ENCODE assay signal across 28 cellular contexts in genomic region chr6:34984416-34984815, GRCh38.
"Had no signal": no experiment of that assay in that cellular context is flagged by ENCODE, and none has a peak within 500 bp of the region (broad histone marks: within the 10 kb centered on the region; RNA-seq: fewer than 3 reads in every experiment).

No MANE protein-coding gene starts in this region.

- H3K4me1 ChIP-seq: neural progenitor cell, parathyroid adenoma, upper lobe of right lung, uterus had no signal

- H3K27ac ChIP-seq: neural progenitor cell, ovary, parathyroid adenoma, psoas muscle, right lobe of liver, sigmoid colon, thoracic aorta, thyroid gland, tibial nerve, upper lobe of right lung, uterus had no signal

- DNase-seq: naive B cell; naive thymus-derived CD8-positive, alpha-beta T cell; occipital lobe; ovary; posterior cingulate gyrus; right cardiac atrium; right lobe of liver; sigmoid colon; small intestine; stimulated activated CD4-positive, alpha-beta T cell treated with anti-CD3 and anti-CD28 coated beads, Interleukin-1b, Interleukin-23, amount 100 ng/mL, for 48 hours; stimulated activated CD4-positive, alpha-beta T cell treated with anti-CD3 and anti-CD28 coated beads, Interleukin-4, amount 100 ng/mL, for 1 hour; stimulated activated CD4-positive, alpha-beta T cell treated with anti-CD3 and anti-CD28 coated beads, Interleukin-4, amount 100 ng/mL, for 4 hours; stimulated activated CD8-positive, alpha-beta memory T cell treated with anti-CD3 and anti-CD28 coated beads, Interleukin-4, amount 100 ng/mL, for 48 hours; stimulated activated naive CD4-positive, alpha-beta T cell; stimulated activated naive CD8-positive, alpha-beta T cell treated with anti-CD3 and anti-CD28 coated beads, Interleukin-15, amount 100 ng/mL, for 72 hours; stimulated activated naive CD8-positive, alpha-beta T cell treated with anti-CD3 and anti-CD28 coated beads, Interleukin-15, Interleukin-2, amounts not matched to agents 100 U/mL and 50 U/mL, for 24 hours; thyroid gland; upper lobe of right lung; uterus had no signal

- H3K4me2 ChIP-seq: neural progenitor cell had no signal

- H3K4me1 Mint-ChIP-seq: naive B cell; stimulated activated memory B cell treated with anti-CD40 and anti-IgM and Interleukin-4, amounts not matched to agents 10 μg/mL and 1 μg/mL and 100 μg/mL, for 72 hours; stimulated activated naive CD8-positive, alpha-beta T cell treated with anti-CD3 and anti-CD28 coated beads, Interleukin-15, amount 100 ng/mL, for 72 hours had no signal

- H3K27me3 ChIP-seq: neural progenitor cell, ovary, right lobe of liver, sigmoid colon, thyroid gland, tibial nerve, upper lobe of right lung, uterus had no signal

- H3K9me3 Mint-ChIP-seq: naive B cell; naive thymus-derived CD8-positive, alpha-beta T cell; natural killer cell treated with Interleukin-12 subunit alpha and Interleukin-12 subunit beta and Interleukin-15 and Interleukin-18, amount 100 ng/mL, for 72 hours; neural progenitor cell; stimulated activated memory B cell treated with anti-CD40 and anti-IgM and Interleukin-4, amounts not matched to agents 10 μg/mL and 1 μg/mL and 100 μg/mL, for 72 hours; stimulated activated naive CD8-positive, alpha-beta T cell treated with anti-CD3 and anti-CD28 coated beads, Interleukin-15, amount 100 ng/mL, for 72 hours; type B pancreatic cell had no signal

- H2AFZ ChIP-seq: neural progenitor cell, parathyroid adenoma had no signal

- H3K36me3 Mint-ChIP-seq: natural killer cell treated with Interleukin-12 subunit alpha and Interleukin-12 subunit beta and Interleukin-15 and Interleukin-18, amount 100 ng/mL, for 72 hours had no signal

- H3K79me2 ChIP-seq: parathyroid adenoma had no signal

- FAIRE-seq: small intestine had no signal

- H3K27me3 Mint-ChIP-seq: naive B cell; naive thymus-derived CD8-positive, alpha-beta T cell; natural killer cell treated with Interleukin-12 subunit alpha and Interleukin-12 subunit beta and Interleukin-15 and Interleukin-18, amount 100 ng/mL, for 72 hours; progenitor cell of endocrine pancreas; stimulated activated memory B cell treated with anti-CD40 and anti-IgM and Interleukin-4, amounts not matched to agents 10 μg/mL and 1 μg/mL and 100 μg/mL, for 72 hours; stimulated activated naive CD8-positive, alpha-beta T cell treated with anti-CD3 and anti-CD28 coated beads, Interleukin-15, amount 100 ng/mL, for 72 hours; type B pancreatic cell had no signal

- H3K4me3 Mint-ChIP-seq: naive B cell; naive thymus-derived CD8-positive, alpha-beta T cell; natural killer cell treated with Interleukin-12 subunit alpha and Interleukin-12 subunit beta and Interleukin-15 and Interleukin-18, amount 100 ng/mL, for 72 hours; neural progenitor cell; stimulated activated memory B cell treated with anti-CD40 and anti-IgM and Interleukin-4, amounts not matched to agents 10 μg/mL and 1 μg/mL and 100 μg/mL, for 72 hours; stimulated activated naive CD8-positive, alpha-beta T cell treated with anti-CD3 and anti-CD28 coated beads, Interleukin-15, amount 100 ng/mL, for 72 hours; type B pancreatic cell had no signal

- H3K9ac ChIP-seq: neural progenitor cell, parathyroid adenoma had no signal

- H3K27ac Mint-ChIP-seq: naive thymus-derived CD8-positive, alpha-beta T cell; natural killer cell treated with Interleukin-12 subunit alpha and Interleukin-12 subunit beta and Interleukin-15 and Interleukin-18, amount 100 ng/mL, for 72 hours; neural progenitor cell; progenitor cell of endocrine pancreas; stimulated activated memory B cell treated with anti-CD40 and anti-IgM and Interleukin-4, amounts not matched to agents 10 μg/mL and 1 μg/mL and 100 μg/mL, for 72 hours; type B pancreatic cell had no signal

- H3K36me3 ChIP-seq: ovary, uterus had no signal

- H3K4me3 ChIP-seq: neural progenitor cell, ovary, psoas muscle, right lobe of liver, sigmoid colon, thoracic aorta, thyroid gland, tibial nerve, upper lobe of right lung, uterus had no signal
